In the genomic region with DNA sequence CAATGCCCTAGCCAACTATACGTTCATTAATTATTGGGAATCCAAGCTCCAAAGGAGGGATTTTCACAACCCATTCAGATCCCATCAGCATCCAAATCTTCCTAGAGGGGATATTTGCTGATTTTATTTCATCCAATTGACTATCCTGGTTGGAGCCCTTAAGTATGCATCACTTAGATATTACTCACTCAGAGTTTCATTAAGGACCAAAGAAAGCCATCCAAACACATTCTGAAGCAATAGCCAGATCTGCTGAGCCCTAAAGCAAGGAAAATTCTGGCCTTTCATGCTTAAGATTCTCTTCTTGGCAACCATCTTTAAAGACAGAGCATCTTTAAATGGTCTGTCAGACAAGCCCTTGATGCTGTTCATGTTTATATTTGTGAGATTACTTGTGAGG, we compare ENCODE assay signal across 14 cellular contexts.
"Had no signal": no experiment of that assay in that cellular context is flagged by ENCODE, and none has a peak within 500 bp of the region (broad histone marks: within the 10 kb centered on the region; RNA-seq: fewer than 3 reads in every experiment).

No MANE protein-coding gene starts in this region.

- H3K4me3 ChIP-seq: left lung, smooth muscle cell, suprapubic skin had no signal

- DNase-seq: activated CD4-positive, alpha-beta T cell treated with anti-CD3 and anti-CD28 coated beads, Interleukin-2, amount 10 ng/mL, durations not matched to agents 7 days and 5 days; activated CD8-positive, alpha-beta memory T cell treated with anti-CD3 and anti-CD28 coated beads, Interleukin-2, amount 50 U/mL, for 48 hours; activated gamma-delta T cell treated with Interleukin-2 at 50 U/mL for 16 hours; activated T-cell treated with anti-CD3 and anti-CD28 coated beads, Interleukin-2, amount 50 U/mL, for 72 hours; hypothalamus; kidney; left lung; mammary epithelial cell; stimulated activated CD4-positive, alpha-beta T cell treated with anti-CD3 and anti-CD28 coated beads, Interleukin-4, amount 100 ng/mL, for 4 hours; stimulated activated CD8-positive, alpha-beta memory T cell treated with anti-CD3 and anti-CD28 coated beads, Interleukin-4, amount 100 ng/mL, for 48 hours; stimulated activated naive CD4-positive, alpha-beta T cell treated with Interleukin-2 at 50 U/mL for 16 hours had no signal

- H3K9me3 ChIP-seq: suprapubic skin had no signal

- H3K27me3 ChIP-seq: left lung, suprapubic skin had no signal

- ATAC-seq: activated T-cell treated with anti-CD3 and anti-CD28 coated beads, Interleukin-2, amount 50 U/mL, for 72 hours; left lung had no signal

- H3K27ac ChIP-seq: epithelial cell of prostate, left lung, suprapubic skin had no signal

- H3K36me3 ChIP-seq: left lung, suprapubic skin had no signal
